Comparison of ENCODE assay signal across 6 cellular contexts in genomic region chr9:129443515-129444167, GRCh38.
A peak's percentile ranks its signal among the peaks of the same experiment; 100 is the strongest.
DNase-seq lines count a peak whose midpoint lies in the region; ATAC-seq, FAIRE-seq and TF ChIP-seq lines count a peak whose summit lies in the region.
"Not testable (repeated sequence)": the region's sequence is repeated elsewhere in the genome, so short reads cannot be mapped to it uniquely, and the experiment has no call there.

No MANE protein-coding gene starts in this region.

- peaks cover 17% of the 10 kb centered on the region for H3K4me1 Mint-ChIP-seq in central memory CD8-positive, alpha-beta T cell

- H3K36me3 Mint-ChIP-seq in central memory CD8-positive, alpha-beta T cell (ENCODE audit: insufficient read depth): not testable (repeated sequence)

- H3K27ac ChIP-seq in BLaER1; small intestine (ENCODE audit: low read depth in 1 of 2, low read length in 1 of 2): not testable (repeated sequence)
- H3K27ac ChIP-seq in KOPT-K1 (ENCODE audit: low read depth, low read length, poor library complexity, severe bottlenecking) (peak overlapping the region; percentile 47), kidney (ENCODE audit: low read depth in 2 of 2, low read length in 2 of 2) (peak overlapping the region; percentile 43 to 79)

- H3K27ac Mint-ChIP-seq in central memory CD8-positive, alpha-beta T cell (ENCODE audit: low read depth): peak overlapping the region; percentile 41

- not testable (repeated sequence) for H3K4me3 ChIP-seq in BLaER1; kidney (ENCODE audit: low read length in 2 of 2); mucosa of descending colon; small intestine (ENCODE audit: low read depth in 1 of 2, low read length in 2 of 2)

- DNase-seq in central memory CD8-positive, alpha-beta T cell (ENCODE audit: low spot score in 2 of 2); kidney; mucosa of descending colon: not testable (repeated sequence)
- DNase-seq in small intestine: peak; percentile 53

- H3K4me2 ChIP-seq in BLaER1: peak overlapping the region; percentile 58

- 57 to 73% (median 60%) methylated on average over 8 of the region's 8 CpGs for WGBS in small intestine, 3 donors

- not testable (repeated sequence) for ATAC-seq in central memory CD8-positive, alpha-beta T cell (replicated peaks; ENCODE audit: extremely low read depth, poor library complexity, severe bottlenecking)
- ATAC-seq in mucosa of descending colon: peak; percentile 41

- not testable (repeated sequence) for TF ChIP-seq CTCF in kidney (IDR thresholded peaks at IDR 0.05; ENCODE audit: borderline replicate concordance, extremely low read depth, insufficient read depth); mucosa of descending colon (IDR thresholded peaks at IDR 0.05)

- H3K9me3 Mint-ChIP-seq in central memory CD8-positive, alpha-beta T cell: not testable (repeated sequence)

- peaks cover 17% of the 10 kb centered on the region for H3K27me3 ChIP-seq in BLaER1
- H3K27me3 ChIP-seq in small intestine (ENCODE audit: control insufficient read depth in 2 of 2, insufficient read depth in 2 of 2, low read length in 2 of 2): not testable (repeated sequence)

- intact Hi-C loops in kidney (cut with DNase I); mucosa of descending colon (cut with DNase I, micrococcal nuclease): not testable (repeated sequence)

- H3K36me3 ChIP-seq in BLaER1; KOPT-K1 (ENCODE audit: insufficient read depth, low read length); kidney (ENCODE audit: control insufficient read depth in 1 of 2, insufficient read depth in 2 of 2, low read length in 2 of 2); mucosa of descending colon (ENCODE audit: low read depth); small intestine (ENCODE audit: control insufficient read depth in 2 of 2, insufficient read depth in 2 of 2, low read length in 2 of 2): not testable (repeated sequence)

- H3K9me3 ChIP-seq in BLaER1: peaks cover 27% of the 10 kb centered on the region
- H3K9me3 ChIP-seq in KOPT-K1 (ENCODE audit: insufficient read depth, low read length, poor library complexity, severe bottlenecking); kidney (ENCODE audit: control insufficient read depth in 1 of 2, low read length in 2 of 2); mucosa of descending colon; small intestine (ENCODE audit: control insufficient read depth, low read depth): not testable (repeated sequence)

- FAIRE-seq in kidney (lab: Jason Lieb, UNC); small intestine (lab: Jason Lieb, UNC): not testable (repeated sequence)

- peaks cover 45% of the 10 kb centered on the region for H3K4me1 ChIP-seq in BLaER1
- H3K4me1 ChIP-seq in kidney (ENCODE audit: control insufficient read depth in 1 of 2, insufficient read depth in 1 of 2, low read depth in 1 of 2, low read length in 2 of 2); mucosa of descending colon (ENCODE audit: low read depth); small intestine (ENCODE audit: control insufficient read depth in 2 of 2, insufficient read depth in 1 of 2, low read depth in 1 of 2, low read length in 1 of 2): not testable (repeated sequence)

- H4K20me1 ChIP-seq in BLaER1: not testable (repeated sequence)

- H3K27me3 Mint-ChIP-seq in central memory CD8-positive, alpha-beta T cell: peaks cover 24% of the 10 kb centered on the region

- not testable (repeated sequence) for H3K9ac ChIP-seq in BLaER1; kidney (ENCODE audit: low read length in 2 of 2)

- not testable (repeated sequence) for H3K4me3 Mint-ChIP-seq in central memory CD8-positive, alpha-beta T cell
